ENCODE assay signal across 1 cellular context in genomic region chr10:100186253-100186780, GRCh38.
TF ChIP-seq lines count a peak whose summit lies in the region.

No MANE protein-coding gene starts in this region.

TF ChIP-seq in K562, 482 proteins besides CTCF, POLR2A, EP300 and RAD21 (continued from another document and continues in another):
- no peak for TF ChIP-seq RNF219 (CRISPR knock-in tag; IDR thresholded peaks at IDR 0.05)
- TF ChIP-seq DACH1 (IDR thresholded peaks at IDR 0.05; ENCODE audit: partially characterized antibody): no peak
- no peak for TF ChIP-seq PCBP1 (IDR thresholded peaks at IDR 0.05; ENCODE audit: low read depth, low read length, poor library complexity, severe bottlenecking)
- no peak for TF ChIP-seq NR0B1 (IDR thresholded peaks at IDR 0.05; ENCODE audit: partially characterized antibody)
- TF ChIP-seq MAZ (CRISPR knock-in tag; conservative IDR thresholded peaks at IDR 0.05 in 1 of 2, IDR thresholded peaks at IDR 0.05 in 1 of 2): peak in 1 of 2 experiments; percentile 4; a peak in 1 of 4 replicates
- TF ChIP-seq CREB1 (IDR thresholded peaks at IDR 0.05): no peak
- TF ChIP-seq CREB1 (CRISPR knock-in tag; IDR thresholded peaks at IDR 0.05): no peak
- no peak for TF ChIP-seq CREM (IDR thresholded peaks at IDR 0.05; ENCODE audit: low read depth)
- TF ChIP-seq MCM7 (IDR thresholded peaks at IDR 0.05): no peak
- peak in 1 of 2 experiments; percentile 25 for TF ChIP-seq AFF1 (IDR thresholded peaks at IDR 0.05; ENCODE audit: low read depth in 1 of 2, partially characterized antibody in 2 of 2)
- TF ChIP-seq MAFF (IDR thresholded peaks at IDR 0.05; ENCODE audit: low read length): no peak
- TF ChIP-seq DEAF1 (CRISPR knock-in tag; IDR thresholded peaks at IDR 0.05): no peak
- no peak for TF ChIP-seq MXD1 (CRISPR knock-in tag; IDR thresholded peaks at IDR 0.05; ENCODE audit: borderline replicate concordance, poor library complexity, severe bottlenecking)
- TF ChIP-seq PTBP1 (IDR thresholded peaks at IDR 0.05; ENCODE audit: low read depth, low read length): no peak
- no peak for TF ChIP-seq ZNF740 (CRISPR knock-in tag; IDR thresholded peaks at IDR 0.05)
- TF ChIP-seq ZNF740 (tag; IDR thresholded peaks at IDR 0.05): no peak
- TF ChIP-seq MEIS2 (IDR thresholded peaks at IDR 0.05; ENCODE audit: partially characterized antibody): no peak
- peak; percentile 1 for TF ChIP-seq GTF2B (IDR thresholded peaks at IDR 0.05; ENCODE audit: extremely low read depth, insufficient read length)
- no peak for TF ChIP-seq CBX8 (IDR thresholded peaks at IDR 0.05; ENCODE audit: borderline replicate concordance, extremely low read depth, low read depth, low read length, poor library complexity, severe bottlenecking)
- no peak for TF ChIP-seq POLR2AphosphoS5 (IDR thresholded peaks at IDR 0.05; ENCODE audit: control insufficient read depth, insufficient read depth, low read depth, low read length)
- no peak for TF ChIP-seq HIVEP1 (CRISPR knock-in tag; IDR thresholded peaks at IDR 0.05)
- TF ChIP-seq ESRRA (IDR thresholded peaks at IDR 0.05; ENCODE audit: borderline replicate concordance, low read depth): no peak; the same call in 1 of the 2 replicates
- TF ChIP-seq ZBTB11 (CRISPR knock-in tag; IDR thresholded peaks at IDR 0.05): peak in 1 of 3 experiments; percentile 76; a peak in 2 of 6 replicates
- TF ChIP-seq ZFP30 (CRISPR knock-in tag; IDR thresholded peaks at IDR 0.05; ENCODE audit: borderline replicate concordance): no peak
- TF ChIP-seq ZNF143 (CRISPR knock-in tag; IDR thresholded peaks at IDR 0.05): no peak
- TF ChIP-seq TRIM25 (IDR thresholded peaks at IDR 0.05; ENCODE audit: borderline replicate concordance): no peak
- TF ChIP-seq ZNF263 (CRISPR knock-in tag; IDR thresholded peaks at IDR 0.05; ENCODE audit: borderline replicate concordance): no peak
- TF ChIP-seq CBX5 (IDR thresholded peaks at IDR 0.05; ENCODE audit: borderline replicate concordance, low read depth): no peak
- TF ChIP-seq TGIF2 (CRISPR knock-in tag; IDR thresholded peaks at IDR 0.05): no peak
- no peak for TF ChIP-seq ZNF134 (CRISPR knock-in tag; conservative IDR thresholded peaks at IDR 0.05)
- TF ChIP-seq MYC (IDR thresholded peaks at IDR 0.05; ENCODE audit: low read depth, low read length): peak; percentile 25
- no peak for TF ChIP-seq MYC (CRISPR knock-in tag; IDR thresholded peaks at IDR 0.05; ENCODE audit: borderline replicate concordance, low read depth)
- no peak for TF ChIP-seq PTTG1 (tag; IDR thresholded peaks at IDR 0.05; ENCODE audit: low read depth)
- TF ChIP-seq ZNF699 (CRISPR knock-in tag; IDR thresholded peaks at IDR 0.05; ENCODE audit: insufficient replicate concordance): no peak
- no peak for TF ChIP-seq REST (CRISPR knock-in tag; IDR thresholded peaks at IDR 0.05; ENCODE audit: low read depth)
- no peak for TF ChIP-seq ZNF41 (CRISPR knock-in tag; conservative IDR thresholded peaks at IDR 0.05)
- TF ChIP-seq HMG20B (CRISPR knock-in tag; IDR thresholded peaks at IDR 0.05): no peak
- TF ChIP-seq IRF1 (CRISPR knock-in tag; IDR thresholded peaks at IDR 0.05; ENCODE audit: borderline replicate concordance): no peak
